ENCODE assay signal across 9 cellular contexts in the genomic region with DNA sequence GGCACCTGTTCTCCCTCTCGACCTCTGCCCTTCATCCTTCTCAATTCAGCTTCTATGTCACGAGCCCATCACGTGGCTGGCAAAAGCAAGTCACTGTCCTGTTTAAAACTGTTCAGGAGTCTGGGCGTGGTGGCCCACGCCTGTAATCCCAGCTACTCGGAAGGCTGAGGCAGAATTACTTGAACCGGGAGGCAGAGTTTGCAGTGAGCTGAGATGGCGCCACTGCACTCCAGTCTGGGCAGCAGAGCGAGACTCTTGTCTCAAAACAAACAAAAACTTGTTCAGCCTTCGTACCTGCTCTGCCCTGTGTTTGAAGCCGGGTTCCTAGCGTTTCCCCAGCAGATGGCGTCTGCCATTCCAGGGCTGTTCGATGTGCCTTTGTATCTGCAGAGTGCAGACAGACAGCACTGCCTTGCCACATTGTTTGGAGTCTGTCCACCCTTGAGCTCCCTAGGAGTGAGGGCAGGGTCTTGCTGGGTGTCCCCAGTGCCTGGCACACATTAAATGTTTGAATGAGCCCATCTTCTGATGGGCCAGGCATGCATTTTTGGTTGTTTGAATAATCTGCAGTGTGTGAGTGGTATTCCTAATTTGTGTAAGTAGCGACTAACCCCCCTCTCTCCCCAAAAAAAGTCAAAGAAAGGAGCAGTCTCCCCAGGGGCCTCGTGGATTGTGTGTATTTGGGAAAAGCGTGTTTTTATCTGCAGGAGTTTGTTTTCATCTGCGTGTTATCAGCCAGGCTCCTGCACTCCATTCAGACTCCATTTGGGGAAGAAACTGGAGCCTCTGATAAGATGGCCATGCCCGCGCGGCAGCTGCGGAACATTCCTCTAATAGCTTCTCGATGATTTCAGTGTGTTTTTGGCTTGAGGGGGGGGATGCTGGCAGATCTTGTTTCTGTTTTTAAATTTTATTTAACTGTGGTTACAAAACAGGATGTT.
A peak's percentile ranks its signal among the peaks of the same experiment; 100 is the strongest.
DNase-seq lines count a peak whose midpoint lies in the region; ATAC-seq, FAIRE-seq and TF ChIP-seq lines count a peak whose summit lies in the region.
"Had no signal": no experiment of that assay in that cellular context is flagged by ENCODE, and none has a peak within 500 bp of the region (broad histone marks: within the 10 kb centered on the region; RNA-seq: fewer than 3 reads in every experiment).

No MANE protein-coding gene starts in this region.

- no peaks in the 10 kb centered on the region for H3K27me3 Mint-ChIP-seq in astrocyte (ENCODE audit: low read depth, unreplicated experiment)
- H3K27me3 Mint-ChIP-seq in immature natural killer cell (ENCODE audit: low read depth in 3 of 3): no peaks in the 10 kb centered on the region

- H3K36me3 Mint-ChIP-seq in astrocyte (ENCODE audit: low read depth, unreplicated experiment) (peaks cover 18% of the 10 kb centered on the region), immature natural killer cell (peaks cover 4 to 10% (median 9%) of the 10 kb centered on the region in 3 donors)

- ATAC-seq in GM19397 (IDR thresholded peaks at IDR 0.05; ENCODE audit: unreplicated experiment): no peak

- H3K4me3 Mint-ChIP-seq in astrocyte (ENCODE audit: unreplicated experiment): peak overlapping the region; percentile 50
- no peak overlapping the region for H3K4me3 Mint-ChIP-seq in immature natural killer cell

- H4K20me1 ChIP-seq in astrocyte (ENCODE audit: insufficient read depth, low read length): peaks cover 79% of the 10 kb centered on the region

- H3K36me3 ChIP-seq in astrocyte (ENCODE audit: insufficient read depth, low read length): peaks cover 8% of the 10 kb centered on the region
- H3K36me3 ChIP-seq in suprapubic skin: peaks cover 35% of the 10 kb centered on the region

- H3K27me3 ChIP-seq in AG04450 (ENCODE audit: control insufficient read depth, insufficient read depth, low read length) (no peaks in the 10 kb centered on the region), astrocyte (ENCODE audit: insufficient read depth, low read length) (no peaks in the 10 kb centered on the region), suprapubic skin (no peaks in the 10 kb centered on the region)

- peaks cover 80% of the 10 kb centered on the region for H3K79me2 ChIP-seq in astrocyte (ENCODE audit: insufficient read depth, low read length)

- no peak for FAIRE-seq in astrocyte (lab: Jason Lieb, UNC)

- peak overlapping the region; percentile 14; the same call in 1 of the 2 replicates for H3K4me3 ChIP-seq in AG04450 (ENCODE audit: low read depth, low read length)
- no peak overlapping the region for H3K4me3 ChIP-seq in astrocyte (ENCODE audit: insufficient read depth, low read depth, low read length)
- H3K4me3 ChIP-seq in suprapubic skin: no peak overlapping the region

- CTCF ChIA-PET in AG04450 (lab: Charles Lee): interaction anchor here (1.0 to 2.4 kb wide), 8 partner anchors 9 to 60 kb away, joined by 3 to 14 read pairs (median 4); no protein-coding TSS in a partner anchor

- POLR2A ChIA-PET in AG04450 (lab: Yijun Ruan, JAX): interaction anchor here (0.6 kb wide), 1 partner anchor 93 kb away, joined by 3 read pairs; no protein-coding TSS in a partner anchor

- H3K9ac ChIP-seq in astrocyte (ENCODE audit: low read length): peak overlapping the region; percentile 40

- no peak for TF ChIP-seq EP300 in suprapubic skin (IDR thresholded peaks at IDR 0.05)

- H3K9me3 Mint-ChIP-seq in astrocyte (ENCODE audit: unreplicated experiment): peaks cover 2% of the 10 kb centered on the region
- H3K9me3 Mint-ChIP-seq in immature natural killer cell: no peaks in the 10 kb centered on the region

- H3K9me3 ChIP-seq in AG04450 (ENCODE audit: control insufficient read depth, insufficient read depth, low read length) (peaks cover 5% of the 10 kb centered on the region; the same call in 1 of the 2 replicates), astrocyte (ENCODE audit: insufficient read depth, low read depth, low read length) (no peaks in the 10 kb centered on the region), suprapubic skin (no peaks in the 10 kb centered on the region)

- H2AFZ ChIP-seq in astrocyte (ENCODE audit: low read depth, low read length): no peak overlapping the region

- H3K4me1 Mint-ChIP-seq in astrocyte (ENCODE audit: low read depth, unreplicated experiment) (peaks cover 38% of the 10 kb centered on the region), immature natural killer cell (peaks cover 57 to 66% of the 10 kb centered on the region in 2 donors)

- 47% methylated on average over 23 of the region's 23 CpGs for WGBS in suprapubic skin

- DNase-seq in AG04450 (ENCODE audit: low read depth, low spot score) (peak; percentile 53), GM10266 (ENCODE audit: extremely low spot score) (no peak), NCI-H2196 (lab: John Stamatoyannopoulos, UW; ENCODE audit: unreplicated experiment) (peak; percentile 52), astrocyte (ENCODE audit: low read depth) (peak; percentile 64), immature natural killer cell (no peak), suprapubic skin (ENCODE audit: low spot score in 2 of 2) (no peak), GOT3 (lab: John Stamatoyannopoulos, UW) (no peak)

- H3K4me2 ChIP-seq in astrocyte (ENCODE audit: low read length): peak overlapping the region; percentile 70

- peaks cover 17% of the 10 kb centered on the region for H3K4me1 ChIP-seq in astrocyte (ENCODE audit: insufficient read depth, low read length)
- peaks cover 10% of the 10 kb centered on the region for H3K4me1 ChIP-seq in suprapubic skin

- peak overlapping the region; percentile 82 for H3K27ac ChIP-seq in AG04450 (ENCODE audit: low read depth, low read length)
- peak overlapping the region; percentile 46 for H3K27ac ChIP-seq in astrocyte (ENCODE audit: low read depth, low read length)
- H3K27ac ChIP-seq in suprapubic skin: peak overlapping the region; percentile 44
- H3K27ac ChIP-seq: HL-60 had no signal

- H3K27ac Mint-ChIP-seq in astrocyte (ENCODE audit: unreplicated experiment) (peak overlapping the region; percentile 94), immature natural killer cell (peak overlapping the region in 5 of 6 donors; percentile 59 to 79 (median 71))

- TF ChIP-seq CTCF in AG04450 (IDR thresholded peaks at IDR 0.05; ENCODE audit: low read depth, low read length) (peak; percentile 68), GM10266 (IDR thresholded peaks at IDR 0.05; ENCODE audit: control insufficient read depth, insufficient read depth, low read depth, missing control alignments) (peak; percentile 42), astrocyte (IDR thresholded peaks at IDR 0.05; ENCODE audit: insufficient read depth, low read depth, low read length) (peak; percentile 46), suprapubic skin (IDR thresholded peaks at IDR 0.05) (peak in 1 of 2 donors; percentile 35)

- TF ChIP-seq POLR2A in suprapubic skin (IDR thresholded peaks at IDR 0.05): no peak

Comparison
In these comparisons a context has a peak if more than half of its experiments do, and no peak if none do; other contexts are left out.
1. DNase-seq: peak in AG04450 (single experiment), NCI-H2196 (single experiment) and astrocyte (single experiment); none in GM10266 (single experiment), immature natural killer cell (0 of 3), suprapubic skin (0 of 2) and GOT3 (single experiment).
2. Peak in every context shown above with its lines, with median percentiles within 50 percentile points of each other: H3K27ac ChIP-seq.